19 cellular contexts compared by ENCODE assay signal in the genomic region with DNA sequence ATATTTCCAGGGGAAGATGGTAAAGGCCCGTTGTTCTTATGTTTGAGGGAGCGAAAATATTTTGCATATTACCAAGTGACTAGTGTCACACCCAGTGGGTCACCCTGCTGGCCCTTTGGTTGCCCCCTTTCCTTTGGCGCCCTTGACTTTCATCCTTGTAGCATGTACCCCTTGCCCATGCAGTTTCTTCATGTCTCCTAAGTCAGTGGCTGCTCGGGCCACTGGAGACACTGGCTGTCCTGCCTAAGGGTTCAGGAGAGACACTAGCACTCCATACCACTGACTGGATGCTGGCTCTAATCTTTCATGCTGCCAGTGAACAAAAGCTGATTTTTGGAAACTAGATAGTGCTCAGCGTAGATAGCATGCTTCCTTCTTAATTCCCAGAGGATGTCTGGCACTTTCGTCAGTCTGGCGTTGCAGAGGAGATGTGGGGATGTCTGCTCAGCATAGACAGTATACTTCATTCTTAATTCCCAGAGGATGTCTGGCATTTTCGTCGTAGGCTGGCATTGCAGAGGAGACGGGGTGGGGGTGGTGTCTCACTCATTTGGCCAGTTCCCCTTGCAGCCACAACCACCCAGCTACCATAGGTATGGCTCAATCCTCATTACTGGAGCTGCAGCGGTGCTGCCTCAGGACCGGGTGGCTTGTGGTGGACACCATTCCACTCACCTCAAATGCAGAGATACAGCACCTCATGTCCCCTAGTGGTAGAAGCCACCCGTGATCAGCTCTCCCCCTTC.
"Had no signal": no experiment of that assay in that cellular context is flagged by ENCODE, and none has a peak within 500 bp of the region (broad histone marks: within the 10 kb centered on the region; RNA-seq: fewer than 3 reads in every experiment).

No MANE protein-coding gene starts in this region.

- H3K27me3 ChIP-seq: breast epithelium, foreskin keratinocyte, pancreas, spleen, thyroid gland had no signal

- H3K27me3 Mint-ChIP-seq: naive B cell; stimulated activated naive B cell treated with anti-CD40 and anti-IgM and Interleukin-4, amounts not matched to agents 10 μg/mL and 1 μg/mL and 100 μg/mL, for 72 hours had no signal

- H3K36me3 ChIP-seq: breast epithelium, pancreas, spleen, thyroid gland, WERI-Rb-1 had no signal

- H3K36me3 Mint-ChIP-seq: naive B cell; stimulated activated naive B cell treated with anti-CD40 and anti-IgM and Interleukin-4, amounts not matched to agents 10 μg/mL and 1 μg/mL and 100 μg/mL, for 72 hours had no signal

- H3K27ac Mint-ChIP-seq: activated T-cell treated with anti-CD3 and anti-CD28 coated beads, Interleukin-2, amount 50 U/mL, for 72 hours; naive B cell; stimulated activated naive B cell treated with anti-CD40 and anti-IgM and Interleukin-4, amounts not matched to agents 10 μg/mL and 1 μg/mL and 100 μg/mL, for 72 hours had no signal

- H3K4me1 Mint-ChIP-seq: naive B cell; stimulated activated naive B cell treated with anti-CD40 and anti-IgM and Interleukin-4, amounts not matched to agents 10 μg/mL and 1 μg/mL and 100 μg/mL, for 72 hours had no signal

- H3K4me3 ChIP-seq: breast epithelium, pancreas, spleen, thyroid gland had no signal

- H3K4me1 ChIP-seq: breast epithelium, foreskin keratinocyte, pancreas, spleen, thyroid gland had no signal

- H3K27ac ChIP-seq: breast epithelium, foreskin keratinocyte, pancreas, spleen, thyroid gland, WERI-Rb-1 had no signal

- ATAC-seq: activated T-cell treated with anti-CD3 and anti-CD28 coated beads, Interleukin-2, amount 50 U/mL, for 72 hours had no signal

- DNase-seq: activated CD4-positive, alpha-beta T cell treated with anti-CD3 and anti-CD28 coated beads for 1 hour; activated CD8-positive, alpha-beta memory T cell treated with anti-CD3 and anti-CD28 coated beads for 24 hours; activated CD8-positive, alpha-beta memory T cell treated with anti-CD3 and anti-CD28 coated beads, Interleukin-2, amount 50 U/mL, for 48 hours; activated effector memory CD4-positive, alpha-beta T cell treated with anti-CD3 and anti-CD28 coated beads, Interleukin-2, amount 50 U/mL, for 16 hours; activated naive CD4-positive, alpha-beta T cell treated with anti-CD3 and anti-CD28 coated beads, Interleukin-2, amount 50 U/mL, for 16 hours; activated T-cell treated with anti-CD3 and anti-CD28 coated beads, Interleukin-2, amount 50 U/mL, for 72 hours; cerebellar nuclear complex; effector memory CD4-positive, alpha-beta T cell; foreskin keratinocyte; kidney; mammary epithelial cell; naive B cell; pancreas; spleen; stimulated activated CD4-positive, alpha-beta T cell treated with anti-CD3 and anti-CD28 coated beads, Interleukin-4, amount 100 ng/mL, for 4 hours; stimulated activated naive B cell treated with anti-CD40 and anti-IgM and Interleukin-4, amounts not matched to agents 10 μg/mL and 1 μg/mL and 100 μg/mL, for 72 hours; thyroid gland; WERI-Rb-1 had no signal

- H3K9me3 ChIP-seq: pancreas, thyroid gland had no signal

- H3K4me3 Mint-ChIP-seq: activated T-cell treated with anti-CD3 and anti-CD28 coated beads, Interleukin-2, amount 50 U/mL, for 72 hours; naive B cell; stimulated activated naive B cell treated with anti-CD40 and anti-IgM and Interleukin-4, amounts not matched to agents 10 μg/mL and 1 μg/mL and 100 μg/mL, for 72 hours had no signal
